Comparison of ENCODE assay signal across 6 cellular contexts in genomic region chr9:136136526-136136925, GRCh38.
"Had no signal": no experiment of that assay in that cellular context is flagged by ENCODE, and none has a peak within 500 bp of the region (broad histone marks: within the 10 kb centered on the region; RNA-seq: fewer than 3 reads in every experiment).

No MANE protein-coding gene starts in this region.

- ATAC-seq: K562 had no signal

- H3K4me3 ChIP-seq: GM23248, K562 had no signal

- H3K9ac ChIP-seq: GM23248 had no signal

- H2AFZ ChIP-seq: GM23248 had no signal

- H3K27ac ChIP-seq: GM23248 had no signal

- DNase-seq: GM23248, GOT3, H9, HCEC 1CT, IMR-90 had no signal
